1 cellular context compared by ENCODE assay signal in the genomic region with DNA sequence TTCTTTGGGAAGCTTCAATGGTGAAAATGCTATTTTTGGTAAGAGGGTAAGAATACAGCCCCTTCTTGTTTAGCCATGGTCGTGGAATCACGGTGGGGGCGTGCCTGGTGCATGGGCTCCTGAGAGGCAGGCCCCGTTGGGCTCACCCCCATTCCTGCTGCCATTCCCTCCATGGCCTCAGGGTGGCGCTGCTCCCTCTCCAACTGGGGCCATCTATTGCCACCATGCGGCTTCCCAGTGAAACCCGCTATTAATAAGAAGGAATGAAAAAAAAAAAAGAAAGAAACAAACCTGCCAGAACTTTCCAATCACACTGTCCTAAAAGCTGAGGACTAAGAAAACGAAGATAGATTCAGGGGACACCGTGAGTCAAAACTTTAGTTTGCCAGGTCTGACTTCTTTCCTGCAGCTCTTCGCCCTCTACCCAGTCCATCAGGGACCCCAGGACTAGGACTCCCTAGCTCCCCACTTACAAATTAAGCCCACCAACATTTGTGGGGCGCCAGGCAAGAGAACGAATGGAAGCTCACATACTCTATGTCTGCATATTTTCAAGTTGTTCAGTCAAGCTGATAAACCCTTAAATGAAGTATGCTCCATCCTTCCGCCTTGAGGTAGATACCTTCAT.
TF ChIP-seq lines count a peak whose summit lies in the region.

No MANE protein-coding gene starts in this region.

TF ChIP-seq in GM23338, 12 proteins besides CTCF, POLR2A, EP300 and RAD21 (continued from another document):
- TF ChIP-seq STAT1 (IDR thresholded peaks at IDR 0.05; ENCODE audit: unreplicated experiment), result no peak
- TF ChIP-seq, protein P1, sequence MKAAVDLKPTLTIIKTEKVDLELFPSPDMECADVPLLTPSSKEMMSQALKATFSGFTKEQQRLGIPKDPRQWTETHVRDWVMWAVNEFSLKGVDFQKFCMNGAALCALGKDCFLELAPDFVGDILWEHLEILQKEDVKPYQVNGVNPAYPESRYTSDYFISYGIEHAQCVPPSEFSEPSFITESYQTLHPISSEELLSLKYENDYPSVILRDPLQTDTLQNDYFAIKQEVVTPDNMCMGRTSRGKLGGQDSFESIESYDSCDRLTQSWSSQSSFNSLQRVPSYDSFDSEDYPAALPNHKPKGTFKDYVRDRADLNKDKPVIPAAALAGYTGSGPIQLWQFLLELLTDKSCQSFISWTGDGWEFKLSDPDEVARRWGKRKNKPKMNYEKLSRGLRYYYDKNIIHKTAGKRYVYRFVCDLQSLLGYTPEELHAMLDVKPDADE (IDR thresholded peaks at IDR 0.05), result no peak
- no peak for TF ChIP-seq POLR2AphosphoS5 (IDR thresholded peaks at IDR 0.05; ENCODE audit: low read depth)
- TF ChIP-seq, protein P2, sequence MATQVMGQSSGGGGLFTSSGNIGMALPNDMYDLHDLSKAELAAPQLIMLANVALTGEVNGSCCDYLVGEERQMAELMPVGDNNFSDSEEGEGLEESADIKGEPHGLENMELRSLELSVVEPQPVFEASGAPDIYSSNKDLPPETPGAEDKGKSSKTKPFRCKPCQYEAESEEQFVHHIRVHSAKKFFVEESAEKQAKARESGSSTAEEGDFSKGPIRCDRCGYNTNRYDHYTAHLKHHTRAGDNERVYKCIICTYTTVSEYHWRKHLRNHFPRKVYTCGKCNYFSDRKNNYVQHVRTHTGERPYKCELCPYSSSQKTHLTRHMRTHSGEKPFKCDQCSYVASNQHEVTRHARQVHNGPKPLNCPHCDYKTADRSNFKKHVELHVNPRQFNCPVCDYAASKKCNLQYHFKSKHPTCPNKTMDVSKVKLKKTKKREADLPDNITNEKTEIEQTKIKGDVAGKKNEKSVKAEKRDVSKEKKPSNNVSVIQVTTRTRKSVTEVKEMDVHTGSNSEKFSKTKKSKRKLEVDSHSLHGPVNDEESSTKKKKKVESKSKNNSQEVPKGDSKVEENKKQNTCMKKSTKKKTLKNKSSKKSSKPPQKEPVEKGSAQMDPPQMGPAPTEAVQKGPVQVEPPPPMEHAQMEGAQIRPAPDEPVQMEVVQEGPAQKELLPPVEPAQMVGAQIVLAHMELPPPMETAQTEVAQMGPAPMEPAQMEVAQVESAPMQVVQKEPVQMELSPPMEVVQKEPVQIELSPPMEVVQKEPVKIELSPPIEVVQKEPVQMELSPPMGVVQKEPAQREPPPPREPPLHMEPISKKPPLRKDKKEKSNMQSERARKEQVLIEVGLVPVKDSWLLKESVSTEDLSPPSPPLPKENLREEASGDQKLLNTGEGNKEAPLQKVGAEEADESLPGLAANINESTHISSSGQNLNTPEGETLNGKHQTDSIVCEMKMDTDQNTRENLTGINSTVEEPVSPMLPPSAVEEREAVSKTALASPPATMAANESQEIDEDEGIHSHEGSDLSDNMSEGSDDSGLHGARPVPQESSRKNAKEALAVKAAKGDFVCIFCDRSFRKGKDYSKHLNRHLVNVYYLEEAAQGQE (IDR thresholded peaks at IDR 0.05; ENCODE audit: unreplicated experiment), result no peak
- no peak for TF ChIP-seq NANOG (IDR thresholded peaks at IDR 0.05; ENCODE audit: borderline replicate concordance)
- no peak for TF ChIP-seq ZNF114 (CRISPR knock-in tag; IDR thresholded peaks at IDR 0.05)
- TF ChIP-seq CREB1 (CRISPR knock-in tag; IDR thresholded peaks at IDR 0.05; ENCODE audit: low read depth), result no peak
- no peak for TF ChIP-seq EZH2 (IDR thresholded peaks at IDR 0.05; ENCODE audit: low read depth, unreplicated experiment)
